In the genomic region with DNA sequence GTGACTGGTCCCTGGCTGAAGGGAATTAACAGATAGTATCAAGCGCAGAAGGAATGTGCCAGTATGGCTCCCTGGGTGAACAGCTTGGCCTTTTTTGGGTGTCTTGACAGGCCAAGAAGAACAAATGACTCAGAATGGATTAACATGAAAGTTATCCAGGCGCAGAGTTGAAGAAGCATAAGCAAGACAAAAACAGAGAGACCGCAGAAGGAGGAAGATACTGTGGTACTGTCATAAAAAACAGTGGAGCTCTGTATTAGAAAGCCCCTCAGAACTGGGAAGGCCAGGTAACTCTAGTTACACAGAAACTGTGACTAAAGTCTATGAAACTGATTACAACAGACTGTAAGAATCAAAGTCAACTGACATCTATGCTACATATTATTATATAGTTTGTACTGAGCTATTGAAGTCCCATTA, we compare ENCODE assay signal across 8 cellular contexts.
DNase-seq lines count a peak whose midpoint lies in the region; ATAC-seq, FAIRE-seq and TF ChIP-seq lines count a peak whose summit lies in the region.

No MANE protein-coding gene starts in this region.

- no peaks in the 10 kb centered on the region for H3K27me3 ChIP-seq in tibial artery

- H3K27ac Mint-ChIP-seq in activated T-cell treated with anti-CD3 and anti-CD28 coated beads, Interleukin-2, amount 50 U/mL, for 24 hours, result peak overlapping the region; percentile 18

- no peaks in the 10 kb centered on the region for H3K9me3 ChIP-seq in tibial artery

- no peaks in the 10 kb centered on the region for H3K36me3 ChIP-seq in tibial artery

- no peak overlapping the region for H3K4me3 ChIP-seq in fibroblast of pulmonary artery (replicated peaks; ENCODE audit: low read depth, low read length)
- peak overlapping the region; percentile 5 to 11 for H3K4me3 ChIP-seq in tibial artery

- peaks cover 57% of the 10 kb centered on the region for H3K4me1 Mint-ChIP-seq in activated T-cell treated with anti-CD3 and anti-CD28 coated beads, Interleukin-2, amount 50 U/mL, for 24 hours (ENCODE audit: low read depth)

- H3K4me1 ChIP-seq in tibial artery, result peaks cover 0 to 8% (median 0%) of the 10 kb centered on the region in 4 donors

- no peak for TF ChIP-seq CTCF in fibroblast of pulmonary artery (IDR thresholded peaks at IDR 0.05; ENCODE audit: low read length, missing control alignments)
- TF ChIP-seq CTCF in tibial artery (IDR thresholded peaks at IDR 0.05), result no peak

- H3K9me3 Mint-ChIP-seq in activated T-cell treated with anti-CD3 and anti-CD28 coated beads, Interleukin-2, amount 50 U/mL, for 24 hours, result no peaks in the 10 kb centered on the region

- H3K27ac ChIP-seq in tibial artery, result peak overlapping the region; percentile 1 to 36

- FAIRE-seq in RCC 7860 (lab: Jason Lieb, UNC), result no peak

- intact Hi-C loops in tibial artery (cut with DNase I; ENCODE audit: low total_unique reads), result no loop called here

- no peak for DNase-seq in activated T-cell treated with anti-CD3 and anti-CD28 coated beads, Interleukin-2, amount 50 U/mL, for 24 hours
- DNase-seq in activated T-cell treated with anti-CD3 and anti-CD28 coated beads, Interleukin-2, amount 50 U/mL, for 1 hour, result no peak
- DNase-seq in RCC 7860 (ENCODE audit: low spot score) (peak; percentile 37), fibroblast of pulmonary artery (ENCODE audit: low read depth) (peak; percentile 28), tibial artery (no peak), KG1 (lab: John Stamatoyannopoulos, UW) (no peak)
- no peak for DNase-seq in effector CD8-positive, alpha-beta T cell (lab: John Stamatoyannopoulos, UW)

- peaks cover 28% of the 10 kb centered on the region for H3K36me3 Mint-ChIP-seq in activated T-cell treated with anti-CD3 and anti-CD28 coated beads, Interleukin-2, amount 50 U/mL, for 24 hours (ENCODE audit: low read depth)

- H3K27me3 Mint-ChIP-seq in activated T-cell treated with anti-CD3 and anti-CD28 coated beads, Interleukin-2, amount 50 U/mL, for 24 hours, result no peaks in the 10 kb centered on the region

- peak overlapping the region; percentile 73 for H3K4me3 Mint-ChIP-seq in activated T-cell treated with anti-CD3 and anti-CD28 coated beads, Interleukin-2, amount 50 U/mL, for 24 hours

- no peak for ATAC-seq in HG03135 (IDR thresholded peaks at IDR 0.05; ENCODE audit: unreplicated experiment)

Comparison
In these comparisons a context has a peak if more than half of its experiments do, and no peak if none do; other contexts are left out.
1. DNase-seq: peak in RCC 7860 (single experiment) and fibroblast of pulmonary artery (single experiment); none in activated T-cell treated with anti-CD3 and anti-CD28 coated beads, Interleukin-2, amount 50 U/mL, for 24 hours (single experiment), activated T-cell treated with anti-CD3 and anti-CD28 coated beads, Interleukin-2, amount 50 U/mL, for 1 hour (single experiment), tibial artery (0 of 2), effector CD8-positive, alpha-beta T cell (single experiment) and KG1 (single experiment).